10 cellular contexts compared by ENCODE assay signal in the genomic region with DNA sequence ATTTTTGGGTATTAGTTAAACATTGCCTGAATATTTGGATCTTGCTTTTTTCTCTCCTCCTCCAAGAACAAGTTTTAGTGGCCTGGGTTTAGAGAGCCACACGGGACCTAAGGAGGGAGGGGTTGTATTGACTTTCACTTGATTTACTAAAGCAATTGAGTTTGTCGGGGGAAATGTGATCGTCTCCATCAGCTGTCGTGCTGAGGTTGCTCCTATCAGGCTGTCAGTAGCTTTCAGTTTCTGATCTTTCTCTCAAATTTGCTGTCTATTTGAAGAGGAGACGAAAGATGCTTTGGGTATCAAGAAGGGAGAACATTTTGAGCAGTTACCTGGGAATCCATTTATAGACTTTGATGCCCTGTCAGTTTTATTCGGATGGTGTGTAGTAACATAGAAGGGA.
DNase-seq lines count a peak whose midpoint lies in the region; ATAC-seq and TF ChIP-seq lines count a peak whose summit lies in the region.
"Had no signal": no experiment of that assay in that cellular context is flagged by ENCODE, and none has a peak within 500 bp of the region (broad histone marks: within the 10 kb centered on the region; RNA-seq: fewer than 3 reads in every experiment).

No MANE protein-coding gene starts in this region.

- POLR2A ChIA-PET in CD8-positive, alpha-beta T cell (lab: Charles Lee): no interaction called here
- POLR2A ChIA-PET in PC-3 (lab: Charles Lee; ENCODE audit: unreplicated experiment): no interaction called here

- no peaks in the 10 kb centered on the region for H3K4me1 ChIP-seq in CD8-positive, alpha-beta T cell (ENCODE audit: insufficient read depth, low read length)
- H3K4me1 ChIP-seq in heart left ventricle: peaks cover 5 to 47% (median 33%) of the 10 kb centered on the region in 12 donors
- H3K4me1 ChIP-seq in PC-3 (ENCODE audit: insufficient read depth, low read length): no peaks in the 10 kb centered on the region

- no peaks in the 10 kb centered on the region for H3K36me3 Mint-ChIP-seq in CD8-positive, alpha-beta T cell
- H3K36me3 Mint-ChIP-seq in brain: peaks cover 5% of the 10 kb centered on the region

- no peak overlapping the region for H3K27ac ChIP-seq in CD8-positive, alpha-beta T cell (ENCODE audit: low read depth, low read length)
- peak overlapping the region in 1 of 12 donors; percentile 34 for H3K27ac ChIP-seq in heart left ventricle
- H3K27ac ChIP-seq in PC-3 (ENCODE audit: low read length): no peak overlapping the region

- H3K4me3 Mint-ChIP-seq in CD8-positive, alpha-beta T cell: peak overlapping the region; percentile 55
- H3K4me3 Mint-ChIP-seq in brain: peak overlapping the region in 2 of 5 experiments; percentile 25 to 55

- H2AFZ ChIP-seq in PC-3 (ENCODE audit: low read length): no peak overlapping the region

- H3K9me3 Mint-ChIP-seq in CD8-positive, alpha-beta T cell: no peaks in the 10 kb centered on the region
- no peaks in the 10 kb centered on the region for H3K9me3 Mint-ChIP-seq in brain

- no peaks in the 10 kb centered on the region for H4K20me1 ChIP-seq in PC-3 (ENCODE audit: low read length)

- BruUV-seq in PC-3 (replicated peaks; lab: Mats Ljungman, UMichigan): no TSS peak

- intact Hi-C loops in CD8-positive, alpha-beta T cell (cut with DNase I, micrococcal nuclease): no loop called here
- intact Hi-C loops in heart left ventricle (cut with DNase I): loop anchor here in 2 of 10 donors (5.0 to 10.0 kb wide), 2 partner anchors 102 to 104 kb away; a partner anchor contains a TSS
- intact Hi-C loops in PC-3 (cut with micrococcal nuclease): no loop called here

- no peaks in the 10 kb centered on the region for H3K9me2 ChIP-seq in PC-3 (replicated peaks; ENCODE audit: low read length)

- no peak overlapping the region for H3K9ac ChIP-seq in PC-3 (ENCODE audit: low read length)

- H3K27me3 ChIP-seq in CD8-positive, alpha-beta T cell (ENCODE audit: insufficient read depth, low read length): no peaks in the 10 kb centered on the region
- H3K27me3 ChIP-seq in heart left ventricle (peaks cover 0 to 4% (median 0%) of the 10 kb centered on the region in 9 donors), PC-3 (ENCODE audit: low read length) (no peaks in the 10 kb centered on the region)

- no peak overlapping the region for H3K4me2 ChIP-seq in PC-3 (ENCODE audit: low read length)

- H3K27ac Mint-ChIP-seq in CD8-positive, alpha-beta T cell: no peak overlapping the region
- peak overlapping the region; percentile 4 to 83 (median 43) for H3K27ac Mint-ChIP-seq in brain

- H3K9me3 ChIP-seq in CD8-positive, alpha-beta T cell (ENCODE audit: low read length): no peaks in the 10 kb centered on the region
- H3K9me3 ChIP-seq in heart left ventricle (no peaks in the 10 kb centered on the region), PC-3 (ENCODE audit: low read length) (no peaks in the 10 kb centered on the region)

- 67 to 86% (median 82%) methylated on average over 6 of the region's 6 CpGs for WGBS in heart left ventricle, 4 donors

- no peaks in the 10 kb centered on the region for H3K4me1 Mint-ChIP-seq in CD8-positive, alpha-beta T cell (ENCODE audit: low read depth)
- peaks cover 96% of the 10 kb centered on the region for H3K4me1 Mint-ChIP-seq in brain

- CTCF ChIA-PET in CD8-positive, alpha-beta T cell (lab: Charles Lee): no interaction called here
- CTCF ChIA-PET in PC-3 (lab: Charles Lee): no interaction called here

- H3K27me3 Mint-ChIP-seq in CD8-positive, alpha-beta T cell (ENCODE audit: low read depth): no peaks in the 10 kb centered on the region
- no peaks in the 10 kb centered on the region for H3K27me3 Mint-ChIP-seq in brain

- TF ChIP-seq CTCF in CD8-positive, alpha-beta T cell (IDR thresholded peaks at IDR 0.05): no peak
- no peak for TF ChIP-seq CTCF in brain (conservative IDR thresholded peaks at IDR 0.05)
- TF ChIP-seq CTCF in heart left ventricle (IDR thresholded peaks at IDR 0.05): no peak
- no peak for TF ChIP-seq CTCF in PC-3 (conservative IDR thresholded peaks at IDR 0.05; ENCODE audit: low read depth, low read length)

- DNase-seq in CD8-positive, alpha-beta T cell: no peak
- DNase-seq in heart left ventricle (no peak), PC-3 (no peak)
- no peak for DNase-seq in stimulated activated CD4-positive, alpha-beta T cell treated with anti-CD3 and anti-CD28 coated beads, Interleukin-4, amount 100 ng/mL, for 24 hours
- DNase-seq: C1 segment of cervical spinal cord, mammary epithelial cell had no signal

- TF ChIP-seq POLR2A in heart left ventricle (IDR thresholded peaks at IDR 0.05): no peak

- no peak for ATAC-seq in CD8-positive, alpha-beta T cell
- peak; percentile 85 for ATAC-seq in GM19351 (IDR thresholded peaks at IDR 0.05; ENCODE audit: unreplicated experiment)
- ATAC-seq in HG03064 (IDR thresholded peaks at IDR 0.05; ENCODE audit: low read depth, unreplicated experiment): peak; percentile 68
- ATAC-seq in GM18520 (IDR thresholded peaks at IDR 0.05; ENCODE audit: unreplicated experiment): no peak
- ATAC-seq in heart left ventricle: no peak
- ATAC-seq in PC-3: no peak

- H3K4me3 ChIP-seq in CD8-positive, alpha-beta T cell (ENCODE audit: low read depth, low read length): no peak overlapping the region
- H3K4me3 ChIP-seq in heart left ventricle: peak overlapping the region in 1 of 12 donors; percentile 20
- no peak overlapping the region for H3K4me3 ChIP-seq in PC-3 (ENCODE audit: low read length)

- H3K79me2 ChIP-seq in PC-3 (ENCODE audit: low read length): no peaks in the 10 kb centered on the region

- H3K36me3 ChIP-seq in CD8-positive, alpha-beta T cell (ENCODE audit: insufficient read depth, low read length): no peaks in the 10 kb centered on the region
- H3K36me3 ChIP-seq in heart left ventricle: no peaks in the 10 kb centered on the region
- no peaks in the 10 kb centered on the region for H3K36me3 ChIP-seq in PC-3 (ENCODE audit: low read depth, low read length)

- H3F3A ChIP-seq in PC-3 (ENCODE audit: low read length, unreplicated experiment): no peaks in the 10 kb centered on the region

Comparison
In these comparisons a context has a peak if more than half of its experiments do, and no peak if none do; other contexts are left out.
1. ATAC-seq: peak in GM19351 (single experiment) and HG03064 (single experiment); none in CD8-positive, alpha-beta T cell (single experiment), GM18520 (single experiment), heart left ventricle (0 of 4) and PC-3 (single experiment).